In genomic region chr18:47263197-47263827, GRCh38 we compare ENCODE assay signal across 9 cellular contexts. TPM values are rescaled to one million over a fixed set of nuclear protein-coding genes. Genes with fewer than 3 reads are reported as not detected.
DNase-seq lines count a peak whose midpoint lies in the region; ATAC-seq and TF ChIP-seq lines count a peak whose summit lies in the region.
"Had no signal": no experiment of that assay in that cellular context is flagged by ENCODE, and none has a peak within 500 bp of the region (broad histone marks: within the 10 kb centered on the region; RNA-seq: fewer than 3 reads in every experiment).

No MANE protein-coding gene starts in this region.

- no peaks in the 10 kb centered on the region for H3K9me3 Mint-ChIP-seq in endothelial cell (ENCODE audit: unreplicated experiment)
- peaks cover 18% of the 10 kb centered on the region for H3K9me3 Mint-ChIP-seq in nephron progenitor cell

- H3K4me3 Mint-ChIP-seq in endothelial cell (ENCODE audit: unreplicated experiment), result peak overlapping the region; percentile 90
- H3K4me3 Mint-ChIP-seq in nephron progenitor cell, result peak overlapping the region; percentile 75

- H3K36me3 Mint-ChIP-seq in endothelial cell (ENCODE audit: low read depth, unreplicated experiment) (no peaks in the 10 kb centered on the region), nephron progenitor cell (ENCODE audit: low read depth) (no peaks in the 10 kb centered on the region)

- peaks cover 34% of the 10 kb centered on the region for H3K27me3 Mint-ChIP-seq in endothelial cell (ENCODE audit: unreplicated experiment)
- peaks cover 100% of the 10 kb centered on the region for H3K27me3 Mint-ChIP-seq in nephron progenitor cell (ENCODE audit: low read depth, poor library complexity)

- no peak for ATAC-seq in HG02840 (IDR thresholded peaks at IDR 0.05; ENCODE audit: low FRiP score, unreplicated experiment)
- no peak for ATAC-seq in GM18520 (IDR thresholded peaks at IDR 0.05; ENCODE audit: unreplicated experiment)

- DNase-seq in AG09319 (ENCODE audit: extremely low read depth, low read depth), result no peak
- DNase-seq in HFF-Myc (ENCODE audit: extremely low read depth, low read depth), result no peak
- peak; percentile 63 for DNase-seq in endothelial cell (ENCODE audit: low spot score)
- DNase-seq in nephron progenitor cell, result peak; percentile 60
- DNase-seq in activated naive CD4-positive, alpha-beta T cell treated with anti-CD3 and anti-CD28 coated beads, Interleukin-2, amount 50 U/mL, for 16 hours, result no peak
- DNase-seq in cerebellar nuclear complex (lab: John Stamatoyannopoulos, UW), result no peak

- H3K4me1 Mint-ChIP-seq in endothelial cell (ENCODE audit: unreplicated experiment) (peaks cover 20% of the 10 kb centered on the region), nephron progenitor cell (peaks cover 8% of the 10 kb centered on the region)

- H3K27ac Mint-ChIP-seq in endothelial cell (ENCODE audit: unreplicated experiment) (no peak overlapping the region), nephron progenitor cell (no peak overlapping the region)

- peak; percentile 29 for TF ChIP-seq CTCF in AG09319 (IDR thresholded peaks at IDR 0.05; ENCODE audit: low read depth, low read length)
- TF ChIP-seq CTCF in HFF-Myc (IDR thresholded peaks at IDR 0.05; ENCODE audit: low read depth, low read length, missing control alignments), result peak; percentile 39
- TF ChIP-seq CTCF in endothelial cell (IDR thresholded peaks at IDR 0.05; ENCODE audit: unreplicated experiment), result peak; percentile 27
- TF ChIP-seq CTCF in nephron progenitor cell (IDR thresholded peaks at IDR 0.05), result peak; percentile 54

- H3K4me3 ChIP-seq in HFF-Myc (replicated peaks; ENCODE audit: low read depth, low read length), result peak overlapping the region; percentile 24

RNA-seq across cellular contexts. Expression of gene SKOR2, which starts 11.9 kb away (rescaled TPM):
- total RNA-seq in endothelial cell (ENCODE audit: unreplicated experiment), result 0.38 TPM
- total RNA-seq: pulmonary artery endothelial cell had no signal

Comparison
In these comparisons a context has a peak if more than half of its experiments do, and no peak if none do; other contexts are left out.
1. DNase-seq: peak in endothelial cell (single experiment) and nephron progenitor cell (single experiment); none in AG09319 (single experiment), HFF-Myc (single experiment), activated naive CD4-positive, alpha-beta T cell treated with anti-CD3 and anti-CD28 coated beads, Interleukin-2, amount 50 U/mL, for 16 hours (single experiment) and cerebellar nuclear complex (0 of 2).
2. Peak in every context shown above with its lines, with median percentiles within 50 percentile points of each other: CTCF ChIP-seq.